8 cellular contexts compared by ENCODE assay signal in genomic region chr5:40688127-40688756, GRCh38. TPM values are rescaled to one million over a fixed set of nuclear protein-coding genes. Genes with fewer than 3 reads are reported as not detected.
A peak's percentile ranks its signal among the peaks of the same experiment; 100 is the strongest.
DNase-seq lines count a peak whose midpoint lies in the region; ATAC-seq and TF ChIP-seq lines count a peak whose summit lies in the region.

No MANE protein-coding gene starts in this region.

- intact Hi-C loops in CD14-positive monocyte (cut with micrococcal nuclease): loop anchor here (5.0 to 10.0 kb wide), 6 partner anchors 67 to 1106 kb away; partner anchors contain the start of gene TTC33 (in 1 of the 2)

- H3K36me3 Mint-ChIP-seq in CD14-positive monocyte: peaks cover 69 to 86% of the 10 kb centered on the region in 2 donors

- H3K27ac Mint-ChIP-seq in CD14-positive monocyte: peak overlapping the region in 6 of 7 donors; percentile 71 to 92 (median 85)

- DNase-seq in CD14-positive monocyte (ENCODE audit: low spot score) (peak; percentile 76), NCI-H526 (lab: John Stamatoyannopoulos, UW) (peak; percentile 56 to 89), dermis microvascular lymphatic vessel endothelial cell (ENCODE audit: low read depth in 2 of 2) (peak; percentile 84 to 92), lung microvascular endothelial cell (ENCODE audit: low read depth in 2 of 2) (peak; percentile 92 to 94)
- peak; percentile 86 for DNase-seq in activated CD4-positive, alpha-beta T cell treated with anti-CD3 and anti-CD28 coated beads, Interleukin-2, amount 50 U/mL, for 1 hour
- peak; percentile 86 for DNase-seq in stimulated activated CD8-positive, alpha-beta memory T cell treated with anti-CD3 and anti-CD28 coated beads, Interleukin-12 subunit alpha, Interleukin-12 subunit beta, amount 100 ng/mL, for 1 hour (ENCODE audit: low read depth)

- ATAC-seq in GM19351 (IDR thresholded peaks at IDR 0.05; ENCODE audit: unreplicated experiment): peak; percentile 81
- peak; percentile 83 for ATAC-seq in HG03460 (IDR thresholded peaks at IDR 0.05; ENCODE audit: unreplicated experiment)

- no peaks in the 10 kb centered on the region for H3K27me3 Mint-ChIP-seq in CD14-positive monocyte (ENCODE audit: low read depth in 3 of 3)

- H3K4me1 Mint-ChIP-seq in CD14-positive monocyte: peaks cover 67% of the 10 kb centered on the region

- TF ChIP-seq CTCF in CD14-positive monocyte (IDR thresholded peaks at IDR 0.05): peak; percentile 90

- peak overlapping the region; percentile 60 to 70 for H3K4me3 Mint-ChIP-seq in CD14-positive monocyte

- H3K9me3 Mint-ChIP-seq in CD14-positive monocyte: no peaks in the 10 kb centered on the region

RNA-seq across cellular contexts. Expression of gene PTGER4, which starts 8.5 kb away (rescaled TPM):
- 10 to 100 TPM; 44.4 to 64.3 TPM for polyA plus RNA-seq in CD14-positive monocyte
- total RNA-seq in dermis microvascular lymphatic vessel endothelial cell (5.7 and 5.9 TPM in 2 replicates), lung microvascular endothelial cell (5.2 and 7.6 TPM in 2 replicates)

Comparison
In these comparisons a context has a peak if more than half of its experiments do, and no peak if none do; other contexts are left out.
1. Peak in every context shown above with its lines: DNase-seq and ATAC-seq.